In genomic region chr6:33417127-33417902, GRCh38 we compare ENCODE assay signal across 6 cellular contexts. TPM values are rescaled to one million over a fixed set of nuclear protein-coding genes. Genes with fewer than 3 reads are reported as not detected.
A peak's percentile ranks its signal among the peaks of the same experiment; 100 is the strongest.
DNase-seq lines count a peak whose midpoint lies in the region; ATAC-seq and TF ChIP-seq lines count a peak whose summit lies in the region.

No MANE protein-coding gene starts in this region.

- peak overlapping the region; percentile 86 for H3K4me3 ChIP-seq in cardiac muscle cell

- no peaks in the 10 kb centered on the region for H3K27me3 ChIP-seq in cardiac muscle cell

- ATAC-seq in omental fat pad (ENCODE audit: low FRiP score) = peak; percentile 37
- no peak for ATAC-seq in GM21515 (IDR thresholded peaks at IDR 0.05; ENCODE audit: unreplicated experiment)

- H3K36me3 Mint-ChIP-seq in chondrocyte (ENCODE audit: low read depth) = peaks cover 12% of the 10 kb centered on the region

- H3K9me3 Mint-ChIP-seq in chondrocyte (ENCODE audit: low read depth) = no peaks in the 10 kb centered on the region

- H3K9me3 ChIP-seq in cardiac muscle cell (ENCODE audit: low read depth) = no peaks in the 10 kb centered on the region

- peak overlapping the region; percentile 99 for H3K27ac Mint-ChIP-seq in chondrocyte (ENCODE audit: unreplicated experiment)

- peak overlapping the region; percentile 99 for H3K4me3 Mint-ChIP-seq in chondrocyte (ENCODE audit: unreplicated experiment)

- H3K36me3 ChIP-seq in cardiac muscle cell = peaks cover 29% of the 10 kb centered on the region

- peaks cover 28% of the 10 kb centered on the region for H3K4me1 ChIP-seq in cardiac muscle cell (ENCODE audit: low read depth)

- TF ChIP-seq CTCF in cardiac muscle cell (IDR thresholded peaks at IDR 0.05; ENCODE audit: low read depth, low read length) = no peak
- no peak for TF ChIP-seq CTCF in chondrocyte (IDR thresholded peaks at IDR 0.05)
- TF ChIP-seq CTCF in omental fat pad (IDR thresholded peaks at IDR 0.05) = no peak

- H3K27ac ChIP-seq in cardiac muscle cell = peak overlapping the region; percentile 93

- H3K27me3 Mint-ChIP-seq in chondrocyte (ENCODE audit: low read depth) = no peaks in the 10 kb centered on the region

- intact Hi-C loops in cardiac septum (cut with DNase I) = loop anchor here (10.0 kb wide), 1 partner anchor 277 kb away; no protein-coding TSS in a partner anchor

- peaks cover 70% of the 10 kb centered on the region for H3K4me1 Mint-ChIP-seq in chondrocyte (ENCODE audit: low read depth)

- DNase-seq in cardiac muscle cell (ENCODE audit: low read depth in 1 of 2, low spot score in 1 of 2) = peak; percentile 55 to 75
- DNase-seq in cardiac septum (ENCODE audit: low spot score) = no peak
- no peak for DNase-seq in chondrocyte (ENCODE audit: low spot score)
- no peak for DNase-seq in omental fat pad (ENCODE audit: low spot score)
- no peak for DNase-seq in NCI-H2227 treated with DMSO at 0.1 percent for 48 hours (lab: John Stamatoyannopoulos, UW)

RNA-seq across cellular contexts. Expression of gene CUTA, which starts 0.6 kb away (rescaled TPM):
- total RNA-seq in cardiac muscle cell (304 and 348 TPM in 2 replicates), cardiac septum (94.6 TPM), chondrocyte (204 to 241 TPM (median 218 TPM) in 3 replicates), omental fat pad (100 to 1,000 TPM in 2 of 4 donors, 10 to 100 TPM in 2; 57.1 to 107 (median 98.1) TPM)
- polyA plus RNA-seq in cardiac muscle cell = 426 and 501 TPM in 2 replicates

RNA-seq across cellular contexts. Expression of gene SYNGAP1, which starts 2.5 kb away (rescaled TPM):
- total RNA-seq in cardiac muscle cell (14.9 and 20.2 TPM in 2 replicates), cardiac septum (9.0 TPM), chondrocyte (24.2 to 32.6 TPM (median 24.7 TPM) in 3 replicates), omental fat pad (10 to 100 TPM in 3 of 4 donors, 1 to 10 TPM in 1; 8.8 to 12.3 (median 10.3) TPM)
- polyA plus RNA-seq in cardiac muscle cell = 6.8 and 10.5 TPM in 2 replicates

RNA-seq across cellular contexts. Expression of gene PHF1, which starts 6.5 kb away (rescaled TPM):
- 61.9 and 116 TPM in 2 replicates for total RNA-seq in cardiac muscle cell
- 34.5 and 62.1 TPM in 2 replicates for polyA plus RNA-seq in cardiac muscle cell
- 74.8 TPM for total RNA-seq in cardiac septum
- total RNA-seq in chondrocyte = 39.0 to 43.2 TPM (median 42.7 TPM) in 3 replicates
- total RNA-seq in omental fat pad = 10 to 100 TPM; 40.8 to 56.5 (median 48.9) TPM

RNA-seq across cellular contexts. Expression of gene KIFC1, which starts 25.7 kb away (rescaled TPM):
- total RNA-seq in cardiac muscle cell (14.0 and 69.2 TPM in 2 replicates), cardiac septum (0.24 TPM), chondrocyte (7.4 to 10.4 TPM (median 8.1 TPM) in 3 replicates), omental fat pad (10 to 100 TPM in 1 of 4 donors, 1 to 10 TPM in 1, under 1 TPM in 2; 0.25 to 10.8 (median 3.1) TPM)
- polyA plus RNA-seq in cardiac muscle cell = 9.4 and 33.3 TPM in 2 replicates

RNA-seq across cellular contexts. Expression of gene ZBTB9, which starts 37.1 kb away (rescaled TPM):
- total RNA-seq in cardiac muscle cell = 5.5 and 7.8 TPM in 2 replicates
- polyA plus RNA-seq in cardiac muscle cell = 9.5 and 11.2 TPM in 2 replicates
- total RNA-seq in cardiac septum = 4.5 TPM
- total RNA-seq in chondrocyte = 6.8 to 7.8 TPM (median 7.1 TPM) in 3 replicates
- total RNA-seq in omental fat pad = 1 to 10 TPM; 1.4 to 8.6 (median 5.7) TPM

Comparison
In these comparisons a context has a peak if more than half of its experiments do, and no peak if none do; other contexts are left out.
1. DNase-seq: peak in cardiac muscle cell (2 of 2); none in cardiac septum (single experiment), chondrocyte (single experiment), omental fat pad (single experiment) and NCI-H2227 treated with DMSO at 0.1 percent for 48 hours (single experiment).